Comparison of ENCODE assay signal across 22 cellular contexts in the genomic region with DNA sequence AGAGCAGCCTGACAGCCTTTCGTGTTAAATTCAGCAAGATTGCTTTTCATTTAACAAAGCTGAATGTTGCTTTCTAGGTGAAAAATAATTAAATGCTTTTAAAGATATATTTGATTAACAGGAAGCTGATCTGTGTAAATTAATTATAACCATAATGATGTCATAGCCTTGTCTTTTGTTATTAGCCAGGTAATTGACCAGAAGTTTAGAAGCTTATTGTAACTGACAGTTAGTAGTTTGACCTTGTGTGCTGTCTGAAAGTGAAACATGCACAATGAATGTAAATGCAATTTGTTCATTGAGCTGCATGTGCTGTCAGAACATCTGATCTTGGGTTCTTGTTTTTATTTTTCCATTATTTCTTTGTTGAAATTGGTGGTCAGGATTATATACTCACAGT. TPM values are rescaled to one million over a fixed set of nuclear protein-coding genes. Genes with fewer than 3 reads are reported as not detected.
A peak's percentile ranks its signal among the peaks of the same experiment; 100 is the strongest.
DNase-seq lines count a peak whose midpoint lies in the region; ATAC-seq, FAIRE-seq and TF ChIP-seq lines count a peak whose summit lies in the region.
"Had no signal": no experiment of that assay in that cellular context is flagged by ENCODE, and none has a peak within 500 bp of the region (broad histone marks: within the 10 kb centered on the region; RNA-seq: fewer than 3 reads in every experiment).

No MANE protein-coding gene starts in this region.

- H3K4me3 ChIP-seq in MG63, result no peak overlapping the region
- H3K4me3 ChIP-seq: A549, coronary artery, esophagus squamous epithelium, heart right ventricle, K562, mucosa of descending colon, skin epidermis had no signal

- peak; percentile 70 for ATAC-seq in GM19395 (IDR thresholded peaks at IDR 0.05; ENCODE audit: unreplicated experiment)
- ATAC-seq in HG02870 (IDR thresholded peaks at IDR 0.05; ENCODE audit: unreplicated experiment), result peak; percentile 67
- ATAC-seq in HG03575 (IDR thresholded peaks at IDR 0.05; ENCODE audit: extremely low read depth, insufficient number of reproducible peaks, low FRiP score, unreplicated experiment), result peak; percentile 40
- no peak for ATAC-seq in stimulated activated effector memory CD8-positive, alpha-beta T cell treated with anti-CD3 and anti-CD28 coated beads, Interleukin-12 subunit alpha, Interleukin-12 subunit beta, amount 100 ng/mL, for 72 hours
- ATAC-seq: A549, heart right ventricle, mucosa of descending colon had no signal

- TF ChIP-seq POLR2A in GM12891 (IDR thresholded peaks at IDR 0.05; ENCODE audit: low read depth, low read length), result no peak

- H3K9me3 ChIP-seq in MG63, result 0 out of 2 replicates have a peak, but pooled peaks cover 3% of the 10 kb centered on the region
- H3K9me3 ChIP-seq: esophagus squamous epithelium, mucosa of descending colon had no signal

- H3K4me1 Mint-ChIP-seq in stimulated activated effector memory CD8-positive, alpha-beta T cell treated with anti-CD3 and anti-CD28 coated beads, Interleukin-12 subunit alpha, Interleukin-12 subunit beta, amount 100 ng/mL, for 72 hours, result peaks cover 18% of the 10 kb centered on the region

- no peaks in the 10 kb centered on the region for H3K36me3 Mint-ChIP-seq in stimulated activated effector memory CD8-positive, alpha-beta T cell treated with anti-CD3 and anti-CD28 coated beads, Interleukin-12 subunit alpha, Interleukin-12 subunit beta, amount 100 ng/mL, for 72 hours

- DNase-seq in GM12891 (ENCODE audit: insufficient read length, low spot score), result no peak
- no peak for DNase-seq in KG1 (lab: John Stamatoyannopoulos, UW)
- no peak for DNase-seq in CD1c-positive myeloid dendritic cell (ENCODE audit: extremely low spot score)
- DNase-seq in MG63, result no peak
- no peak for DNase-seq in stimulated activated effector memory CD8-positive, alpha-beta T cell treated with anti-CD3 and anti-CD28 coated beads, Interleukin-12 subunit alpha, Interleukin-12 subunit beta, amount 100 ng/mL, for 72 hours (ENCODE audit: low spot score in 2 of 2)
- DNase-seq: activated CD4-positive, alpha-beta T cell treated with anti-CD3 and anti-CD28 coated beads for 4 hours; aorta; CD8-positive, alpha-beta memory T cell; esophagus squamous epithelium; GOT3; heart right ventricle; mucosa of descending colon; NCI-H1694; NCI-H524 treated with DMSO at 0.1 percent for 48 hours had no signal

- no peak overlapping the region for H3K4me3 Mint-ChIP-seq in stimulated activated effector memory CD8-positive, alpha-beta T cell treated with anti-CD3 and anti-CD28 coated beads, Interleukin-12 subunit alpha, Interleukin-12 subunit beta, amount 100 ng/mL, for 72 hours
- H3K4me3 Mint-ChIP-seq: CD8-positive, alpha-beta memory T cell; T-helper 2 cell treated with Interferon-gamma antibody and Interleukin-4, amounts not matched to agents 5 μg/mL and 100 μg/mL, for 36 hours had no signal

- H3K27ac Mint-ChIP-seq in stimulated activated effector memory CD8-positive, alpha-beta T cell treated with anti-CD3 and anti-CD28 coated beads, Interleukin-12 subunit alpha, Interleukin-12 subunit beta, amount 100 ng/mL, for 72 hours, result no peak overlapping the region
- H3K27ac Mint-ChIP-seq: CD8-positive, alpha-beta memory T cell; T-helper 2 cell treated with Interferon-gamma antibody and Interleukin-4, amounts not matched to agents 5 μg/mL and 100 μg/mL, for 36 hours had no signal

- H3K9me3 Mint-ChIP-seq in stimulated activated effector memory CD8-positive, alpha-beta T cell treated with anti-CD3 and anti-CD28 coated beads, Interleukin-12 subunit alpha, Interleukin-12 subunit beta, amount 100 ng/mL, for 72 hours, result no peaks in the 10 kb centered on the region
- H3K9me3 Mint-ChIP-seq: CD8-positive, alpha-beta memory T cell had no signal

- H3K27me3 ChIP-seq in MG63, result no peaks in the 10 kb centered on the region
- H3K27me3 ChIP-seq: esophagus squamous epithelium, heart right ventricle had no signal

- 0 out of 2 replicates have a peak, but pooled peaks cover 4% of the 10 kb centered on the region for H3K36me3 ChIP-seq in MG63
- H3K36me3 ChIP-seq: heart right ventricle had no signal

- FAIRE-seq in GM12891 (lab: Jason Lieb, UNC), result peak; percentile 87
- FAIRE-seq: A549, K562 had no signal

TF ChIP-seq in GM12891, 5 proteins besides CTCF, POLR2A, EP300 and RAD21:
- TF ChIP-seq POU2F2 (IDR thresholded peaks at IDR 0.05; ENCODE audit: low read depth, low read length) (no peak), TAF1 (IDR thresholded peaks at IDR 0.05; ENCODE audit: low read depth, low read length) (no peak), PAX5 (IDR thresholded peaks at IDR 0.05; ENCODE audit: insufficient read depth, low read length, severe bottlenecking) (no peak), SPI1 (IDR thresholded peaks at IDR 0.05; ENCODE audit: low read depth, low read length) (no peak), POLR2AphosphoS5 (IDR thresholded peaks at IDR 0.05; ENCODE audit: low read depth, low read length) (no peak)
TF ChIP-seq in GM12891: peak in this region for 0.

RNA-seq across cellular contexts. Expression of gene RHBDD1, which starts 9.9 kb away (rescaled TPM):
- 10.2 TPM for polyA plus RNA-seq in GM12891 (2012; ENCODE audit: low read depth, missing spikeins)
- 5.1 and 19.6 TPM in 2 replicates for total RNA-seq in MG63 (2014; rRNA removed; shearing (Covaris generic); ENCODE audit: low replicate concordance)

RNA-seq across cellular contexts. Expression of gene IRS1, which starts 46.1 kb away (rescaled TPM):
- 0.05 TPM for polyA plus RNA-seq in GM12891 (2012; ENCODE audit: low read depth, missing spikeins)
- total RNA-seq in MG63 (2014; rRNA removed; shearing (Covaris generic); ENCODE audit: low replicate concordance), result 5.1 and 5.6 TPM in 2 replicates
